21 cellular contexts compared by ENCODE assay signal in the genomic region with DNA sequence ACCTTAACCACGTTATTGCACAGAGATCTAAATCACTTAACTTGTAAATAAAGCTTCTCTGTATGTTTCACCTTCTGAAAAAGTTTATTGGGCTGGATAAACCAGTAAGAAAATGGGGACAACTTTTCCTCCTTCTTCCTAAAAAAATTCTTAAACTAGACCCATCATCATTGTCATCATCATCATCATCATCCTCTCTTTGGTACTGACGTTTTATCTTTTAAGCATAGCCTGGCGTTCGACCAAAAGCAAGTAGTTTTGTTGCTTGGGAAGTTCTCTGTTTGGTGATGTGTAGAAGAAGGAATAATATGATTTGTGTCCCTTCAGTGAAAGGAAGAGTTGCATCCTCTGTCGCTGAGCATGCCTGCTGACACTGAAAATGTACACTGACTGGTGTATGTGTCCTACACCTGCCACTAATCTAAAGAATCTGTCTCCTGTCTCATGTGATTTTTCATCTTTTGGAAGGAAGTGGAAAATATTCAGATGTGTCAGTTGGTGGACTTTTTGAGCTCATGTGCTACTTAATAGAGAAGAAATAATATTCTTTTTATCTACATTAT. TPM values are rescaled to one million over a fixed set of nuclear protein-coding genes. Genes with fewer than 3 reads are reported as not detected.
DNase-seq lines count a peak whose midpoint lies in the region; ATAC-seq, FAIRE-seq and TF ChIP-seq lines count a peak whose summit lies in the region.
"Had no signal": no experiment of that assay in that cellular context is flagged by ENCODE, and none has a peak within 500 bp of the region (broad histone marks: within the 10 kb centered on the region; RNA-seq: fewer than 3 reads in every experiment).

No MANE protein-coding gene starts in this region.

- H3K4me3 ChIP-seq in HepG2 (replicated peaks in 1 of 3; ENCODE audit: insufficient read depth in 1 of 3, low read depth in 2 of 3, low read length in 3 of 3) (no peak overlapping the region), right lobe of liver (no peak overlapping the region)
- H3K4me3 ChIP-seq: BLaER1 had no signal

- peak overlapping the region; percentile 96 for H3K4me3 Mint-ChIP-seq in glutamatergic neuron (ENCODE audit: unreplicated experiment)
- H3K4me3 Mint-ChIP-seq in effector memory CD8-positive, alpha-beta T cell: no peak overlapping the region
- H3K4me3 Mint-ChIP-seq: CD4-positive, alpha-beta T cell; T-cell had no signal

- no peak for TF ChIP-seq EP300 in HepG2 (IDR thresholded peaks at IDR 0.05; ENCODE audit: low read depth in 2 of 2, low read length in 2 of 2)
- no peak for TF ChIP-seq EP300 in HepG2 (CRISPR knock-in tag; IDR thresholded peaks at IDR 0.05; ENCODE audit: borderline replicate concordance)

- H3K27ac ChIP-seq in HepG2 (ENCODE audit: extremely low read length, insufficient read depth, low read length): no peak overlapping the region
- H3K27ac ChIP-seq in right lobe of liver: no peak overlapping the region
- H3K27ac ChIP-seq: BLaER1 had no signal

- no peaks in the 10 kb centered on the region for H3K4me1 ChIP-seq in HepG2 (ENCODE audit: insufficient read depth, low read length)
- H3K4me1 ChIP-seq in right lobe of liver: peaks cover 0 to 10% (median 4%) of the 10 kb centered on the region in 4 donors
- H3K4me1 ChIP-seq: BLaER1 had no signal

- H3K9ac ChIP-seq in HepG2 (ENCODE audit: insufficient read depth, low read depth, low read length): no peak overlapping the region
- H3K9ac ChIP-seq: BLaER1 had no signal

- ATAC-seq in HepG2 (no peak), right lobe of liver (no peak)
- no peak for ATAC-seq in effector memory CD8-positive, alpha-beta T cell (replicated peaks)
- ATAC-seq: Panc1, T-cell had no signal

- POLR2A ChIA-PET in HepG2 (lab: Yijun Ruan, JAX): no interaction called here

- peaks cover 11% of the 10 kb centered on the region for H3K27me3 Mint-ChIP-seq in glutamatergic neuron (ENCODE audit: unreplicated experiment)
- peaks cover 0 to 28% of the 10 kb centered on the region in 2 donors for H3K27me3 Mint-ChIP-seq in effector memory CD8-positive, alpha-beta T cell

- WGBS in HepG2 (ENCODE audit: low lambda C conversion rate): 7% methylated on average over 5 of the region's 5 CpGs
- WGBS in right lobe of liver (ENCODE audit: insufficient coverage, low coverage, low lambda C conversion rate, missing lambda C conversion rate): 51% methylated on average over 5 of the region's 5 CpGs

- intact Hi-C loops in HepG2 (cut with micrococcal nuclease; ENCODE audit: unreplicated experiment): no loop called here
- intact Hi-C loops in right lobe of liver (cut with DNase I): no loop called here

- peaks cover 25% of the 10 kb centered on the region for H3K4me1 Mint-ChIP-seq in glutamatergic neuron (ENCODE audit: low read depth, unreplicated experiment)
- no peaks in the 10 kb centered on the region for H3K4me1 Mint-ChIP-seq in effector memory CD8-positive, alpha-beta T cell (ENCODE audit: low read depth in 2 of 2)

- H3K9me3 Mint-ChIP-seq in glutamatergic neuron (ENCODE audit: unreplicated experiment): peaks cover 13% of the 10 kb centered on the region
- H3K9me3 Mint-ChIP-seq in effector memory CD8-positive, alpha-beta T cell: peaks cover 0 to 3% of the 10 kb centered on the region in 2 donors
- H3K9me3 Mint-ChIP-seq: T-cell had no signal

- in situ Hi-C loops in HepG2 (cut with HindIII; ENCODE audit: extremely low pct_ligation_motif_present, low pct_unique_long_range_greater_than_20kb): no loop called here

- H3K27me3 ChIP-seq in HepG2 (ENCODE audit: control insufficient read depth in 1 of 2, insufficient read depth in 2 of 2, low read length in 2 of 2) (peaks cover 3 to 9% of the 10 kb centered on the region in 2 experiments), right lobe of liver (peaks cover 5 to 10% of the 10 kb centered on the region in 2 donors)

- H3K27ac Mint-ChIP-seq in glutamatergic neuron (ENCODE audit: unreplicated experiment): peak overlapping the region; percentile 86
- no peak overlapping the region for H3K27ac Mint-ChIP-seq in effector memory CD8-positive, alpha-beta T cell
- H3K27ac Mint-ChIP-seq: CD4-positive, alpha-beta T cell; T-cell had no signal

- H3K79me2 ChIP-seq in HepG2 (ENCODE audit: insufficient read depth, low read length): no peaks in the 10 kb centered on the region

- no peak overlapping the region for H2AFZ ChIP-seq in HepG2 (ENCODE audit: low read length)

- H3K9me3 ChIP-seq in HepG2 (ENCODE audit: low read length) (no peaks in the 10 kb centered on the region), right lobe of liver (no peaks in the 10 kb centered on the region)

- H3K36me3 Mint-ChIP-seq in glutamatergic neuron (ENCODE audit: unreplicated experiment): no peaks in the 10 kb centered on the region
- H3K36me3 Mint-ChIP-seq in effector memory CD8-positive, alpha-beta T cell (ENCODE audit: insufficient read depth): no peaks in the 10 kb centered on the region
- H3K36me3 Mint-ChIP-seq: T-cell had no signal

- DNase-seq in HepG2 (ENCODE audit: low spot score) (no peak), right lobe of liver (no peak), NCI-H69 (lab: John Stamatoyannopoulos, UW) (peak; percentile 16), glutamatergic neuron (no peak), DMS153 treated with DMSO at 0.1 percent for 48 hours (lab: John Stamatoyannopoulos, UW; ENCODE audit: unreplicated experiment) (no peak)
- no peak for DNase-seq in effector memory CD8-positive, alpha-beta T cell
- DNase-seq in activated naive CD4-positive, alpha-beta T cell (lab: John Stamatoyannopoulos, UW): no peak
- DNase-seq: CD4-positive, alpha-beta T cell; COR-L47; GDM1; Karpas-422; MV-4-11; NCI-H1105 treated with DMSO at 0.1 percent for 48 hours; NCI-H1930; NCI-H2171; NCI-H526 treated with DMSO at 0.1 percent for 48 hours; T-cell had no signal

- no TSS peak for BruUV-seq in HepG2 (replicated peaks; lab: Mats Ljungman, UMichigan)

- CTCF ChIA-PET in HepG2 (lab: Yijun Ruan, JAX; ENCODE audit: low intra/inter-chr PET ratio, low total read pairs): no interaction called here

- no peak for TF ChIP-seq POLR2A in HepG2 (IDR thresholded peaks at IDR 0.05; ENCODE audit: insufficient read depth in 1 of 2, low read depth in 2 of 2, low read length in 2 of 2)
- TF ChIP-seq POLR2A in right lobe of liver (IDR thresholded peaks at IDR 0.05): no peak

- no peaks in the 10 kb centered on the region for H4K20me1 ChIP-seq in HepG2 (ENCODE audit: insufficient read depth, low read length)
- H4K20me1 ChIP-seq: BLaER1 had no signal

- no peaks in the 10 kb centered on the region for H3K36me3 ChIP-seq in HepG2 (replicated peaks in 1 of 2; ENCODE audit: control insufficient read depth in 1 of 2, insufficient read depth in 2 of 2, low read length in 2 of 2)
- no peaks in the 10 kb centered on the region for H3K36me3 ChIP-seq in right lobe of liver
- H3K36me3 ChIP-seq: BLaER1 had no signal

- TF ChIP-seq CTCF in HepG2 (CRISPR knock-in tag; IDR thresholded peaks at IDR 0.05) (no peak), right lobe of liver (IDR thresholded peaks at IDR 0.05) (no peak), glutamatergic neuron (IDR thresholded peaks at IDR 0.05; ENCODE audit: partially characterized antibody, unreplicated experiment) (no peak)

- H3K4me2 ChIP-seq in HepG2 (ENCODE audit: low read depth, low read length): no peak overlapping the region
- H3K4me2 ChIP-seq: BLaER1 had no signal

- TF ChIP-seq RAD21 in HepG2 (CRISPR knock-in tag; IDR thresholded peaks at IDR 0.05): no peak

- FAIRE-seq in HepG2 (lab: Jason Lieb, UNC): no peak
- FAIRE-seq: H1 had no signal

TF ChIP-seq in HepG2, 621 proteins besides CTCF, POLR2A, EP300 and RAD21:
- TF ChIP-seq CREB1 (IDR thresholded peaks at IDR 0.05): peak; percentile 61
- no peak for TF ChIP-seq CREB1 (CRISPR knock-in tag; IDR thresholded peaks at IDR 0.05)
- TF ChIP-seq, protein P1, sequence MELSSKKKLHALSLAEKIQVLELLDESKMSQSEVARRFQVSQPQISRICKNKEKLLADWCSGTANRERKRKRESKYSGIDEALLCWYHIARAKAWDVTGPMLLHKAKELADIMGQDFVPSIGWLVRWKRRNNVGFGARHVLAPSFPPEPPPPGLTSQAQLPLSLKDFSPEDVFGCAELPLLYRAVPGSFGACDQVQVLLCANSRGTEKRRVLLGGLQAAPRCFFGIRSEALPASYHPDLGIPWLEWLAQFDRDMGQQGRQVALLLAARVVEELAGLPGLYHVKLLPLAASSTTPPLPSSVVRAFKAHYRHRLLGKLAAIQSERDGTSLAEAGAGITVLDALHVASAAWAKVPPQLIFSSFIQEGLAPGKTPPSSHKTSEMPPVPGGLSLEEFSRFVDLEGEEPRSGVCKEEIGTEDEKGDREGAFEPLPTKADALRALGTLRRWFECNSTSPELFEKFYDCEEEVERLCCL (CRISPR knock-in tag; IDR thresholded peaks at IDR 0.05; ENCODE audit: borderline replicate concordance): no peak
TF ChIP-seq in HepG2: peak in this region for 1.

RNA-seq across cellular contexts. Expression of a gene that starts 2.4 kb away (rescaled TPM):
- total RNA-seq in HepG2 (2016; rRNA removed; fragmentation: Illumina TruSeq; extraction: Trizol): not detected in 2 replicates
- total RNA-seq in HepG2 (2016; cell fraction: cytosol; rRNA removed; fragmentation: Illumina TruSeq; extraction: Trizol; ENCODE audit: low read depth): not detected in 2 replicates
- not detected in 2 replicates for total RNA-seq in HepG2 (2016; cell fraction: insoluble cytoplasmic fraction; rRNA removed; fragmentation: Illumina TruSeq; extraction: Trizol)
- total RNA-seq in HepG2 (2016; cell fraction: membrane; rRNA removed; fragmentation: Illumina TruSeq; extraction: Trizol): not detected in 2 replicates
- not detected in 2 replicates for total RNA-seq in HepG2 (2016; cell fraction: nucleus; rRNA removed; fragmentation: Illumina TruSeq; extraction: Trizol)
- not detected in 2 replicates for polyA plus RNA-seq in HepG2 (2011; rRNA removed)
- polyA plus RNA-seq in HepG2 (2011; cell fraction: cytosol; rRNA removed): not detected in 2 replicates
- polyA plus RNA-seq in HepG2 (2011; cell fraction: nucleus; rRNA removed): not detected in 2 replicates
- not detected in 2 replicates for polyA plus RNA-seq in HepG2 (2012)
- not detected in 2 replicates for polyA plus RNA-seq in HepG2 (2016; cell fraction: cytosol; fragmentation: Illumina TruSeq; extraction: Trizol; ENCODE audit: low read depth)
- not detected in 2 replicates for polyA plus RNA-seq in HepG2 (2016; cell fraction: insoluble cytoplasmic fraction; fragmentation: Illumina TruSeq; extraction: Trizol; ENCODE audit: low read depth)
- not detected in 2 replicates for polyA plus RNA-seq in HepG2 (2016; cell fraction: membrane; fragmentation: Illumina TruSeq; extraction: Trizol; ENCODE audit: low read depth)
- not detected in 2 replicates for polyA plus RNA-seq in HepG2 (2016; cell fraction: nucleus; fragmentation: Illumina TruSeq; extraction: Trizol; ENCODE audit: insufficient read depth, low read depth)
- not detected in 2 replicates for polyA minus RNA-seq in HepG2 (2011; rRNA and poly(A)+ RNA removed; ENCODE audit: low replicate concordance)
- polyA minus RNA-seq in HepG2 (2011; cell fraction: cytosol; rRNA and poly(A)+ RNA removed): not detected in 2 replicates
- polyA minus RNA-seq in HepG2 (2011; cell fraction: nucleus; rRNA and poly(A)+ RNA removed): not detected in 2 replicates
- under 1 TPM in 2 of 6 experiments, not detected in 4; 0.02 to 0.15 TPM for total RNA-seq in right lobe of liver
- total RNA-seq in glutamatergic neuron (ENCODE audit: unreplicated experiment): 18.6 TPM
- total RNA-seq: CD4-positive, alpha-beta T cell; M059J; T-cell had no signal

Comparison
In these comparisons a context has a peak if more than half of its experiments do, and no peak if none do; other contexts are left out.
1. RNA of a gene that starts 2.4 kb away (total RNA-seq): 18.6 TPM in glutamatergic neuron (single experiment); not detected in HepG2 and 0.02 to 0.15 TPM in right lobe of liver; every median in the first group is over 10 times any median in the second.